Comparison of ENCODE assay signal across 8 cellular contexts in genomic region chr18:56651771-56652092, GRCh38. TPM values are rescaled to one million over a fixed set of nuclear protein-coding genes. Genes with fewer than 3 reads are reported as not detected.
DNase-seq lines count a peak whose midpoint lies in the region; ATAC-seq and TF ChIP-seq lines count a peak whose summit lies in the region.

No MANE protein-coding gene starts in this region.

- H3F3A ChIP-seq in Loucy (ENCODE audit: low read depth): no peaks in the 10 kb centered on the region

- peaks cover 3% of the 10 kb centered on the region for H4K20me1 ChIP-seq in Loucy (ENCODE audit: insufficient read depth, low read length, poor library complexity, severe bottlenecking)

- H3K79me2 ChIP-seq in Loucy (ENCODE audit: insufficient read depth, low read length): peaks cover 26% of the 10 kb centered on the region

- peaks cover 0 to 4% (median 0%) of the 10 kb centered on the region in 7 donors for H3K9me3 Mint-ChIP-seq in naive B cell

- no peaks in the 10 kb centered on the region for H3K9me3 ChIP-seq in Loucy (ENCODE audit: insufficient read depth, low read depth, low read length)

- peak overlapping the region; percentile 85 for H3K9ac ChIP-seq in Loucy (ENCODE audit: low read depth, low read length, poor library complexity, severe bottlenecking)

- no peaks in the 10 kb centered on the region for H3K36me3 ChIP-seq in Loucy (ENCODE audit: insufficient read depth, low read length)

- no peaks in the 10 kb centered on the region for H3K9me2 ChIP-seq in Loucy (replicated peaks; ENCODE audit: low read depth, low read length)

- peaks cover 37 to 54% (median 48%) of the 10 kb centered on the region in 3 donors for H3K4me1 Mint-ChIP-seq in naive B cell

- H3K27ac Mint-ChIP-seq in naive B cell: peak overlapping the region; percentile 84 to 96 (median 92)

- no peak for ATAC-seq in naive B cell (ENCODE audit: low read depth in 2 of 2)
- ATAC-seq in HG03175 (IDR thresholded peaks at IDR 0.05; ENCODE audit: unreplicated experiment): no peak
- ATAC-seq in HG02973 (IDR thresholded peaks at IDR 0.05; ENCODE audit: unreplicated experiment): no peak
- ATAC-seq in GM21526 (IDR thresholded peaks at IDR 0.05; ENCODE audit: low FRiP score, unreplicated experiment): no peak

- H2AFZ ChIP-seq in Loucy (ENCODE audit: low read length): peak overlapping the region; percentile 95

- H3K4me3 ChIP-seq in Loucy (ENCODE audit: low read length, poor library complexity, severe bottlenecking): peak overlapping the region; percentile 78
- peak overlapping the region; percentile 77 for H3K4me3 ChIP-seq in choroid plexus epithelial cell (ENCODE audit: low read depth, low read length)

- DNase-seq in AG20443 (ENCODE audit: low spot score) (peak; percentile 8), choroid plexus epithelial cell (ENCODE audit: low read depth) (no peak), naive B cell (no peak), HK-2 (ENCODE audit: unreplicated experiment) (no peak)

- H3K4me2 ChIP-seq in Loucy (ENCODE audit: low read depth, low read length, poor library complexity, severe bottlenecking): peak overlapping the region; percentile 98

- H3K36me3 Mint-ChIP-seq in naive B cell: peaks cover 0 to 5% of the 10 kb centered on the region in 2 donors

- H3K27me3 ChIP-seq in Loucy (ENCODE audit: insufficient read depth, low read length, poor library complexity, severe bottlenecking): no peaks in the 10 kb centered on the region

- peaks cover 53% of the 10 kb centered on the region for H3K4me1 ChIP-seq in Loucy (ENCODE audit: insufficient read depth, low read length, poor library complexity, severe bottlenecking)

- no peaks in the 10 kb centered on the region for H3K27me3 Mint-ChIP-seq in naive B cell

- peak overlapping the region; percentile 90 to 99 (median 94) for H3K4me3 Mint-ChIP-seq in naive B cell

- TF ChIP-seq CTCF in Loucy (conservative IDR thresholded peaks at IDR 0.05; ENCODE audit: low read length) (no peak), choroid plexus epithelial cell (conservative IDR thresholded peaks at IDR 0.05; ENCODE audit: low read depth, low read length) (no peak)

RNA-seq across cellular contexts. Expression of gene WDR7, which starts 0.6 kb away (rescaled TPM):
- polyA plus RNA-seq in naive B cell (ENCODE audit: low read depth in 6 of 6): 10 to 100 TPM; 14.7 to 24.7 (median 21.6) TPM

RNA-seq across cellular contexts. Expression of gene TXNL1, which starts 13.3 kb away (rescaled TPM):
- polyA plus RNA-seq in naive B cell (ENCODE audit: low read depth in 6 of 6): 10 to 100 TPM; 47.8 to 75.9 (median 63.1) TPM
